18 cellular contexts compared by ENCODE assay signal in genomic region chrX:109511113-109511512, GRCh38. TPM values are rescaled to one million over a fixed set of nuclear protein-coding genes. Genes with fewer than 3 reads are reported as not detected.
DNase-seq lines count a peak whose midpoint lies in the region; ATAC-seq and TF ChIP-seq lines count a peak whose summit lies in the region.
"Had no signal": no experiment of that assay in that cellular context is flagged by ENCODE, and none has a peak within 500 bp of the region (broad histone marks: within the 10 kb centered on the region; RNA-seq: fewer than 3 reads in every experiment).

No MANE protein-coding gene starts in this region.

- POLR2A ChIA-PET in OCI-LY7 (lab: Charles Lee), result no interaction called here

- BruUV-seq in OCI-LY7 (replicated peaks; lab: Mats Ljungman, UMichigan), result no TSS peak

- no peaks in the 10 kb centered on the region for H3K36me3 Mint-ChIP-seq in naive B cell
- H3K36me3 Mint-ChIP-seq in stimulated activated memory B cell treated with anti-CD40 and anti-IgM and Interleukin-4, amounts not matched to agents 10 μg/mL and 1 μg/mL and 100 μg/mL, for 72 hours, result no peaks in the 10 kb centered on the region
- H3K36me3 Mint-ChIP-seq: CD8-positive, alpha-beta T cell had no signal

- H3K4me2 ChIP-seq in OCI-LY7 (ENCODE audit: low read length), result peak overlapping the region; percentile 26; the same call in 1 of the 2 replicates
- H3K4me2 ChIP-seq: A549, KMS-11 had no signal

- H2AFZ ChIP-seq in OCI-LY7 (ENCODE audit: low read length), result no peak overlapping the region

- ATAC-seq in GM18499 (IDR thresholded peaks at IDR 0.05; ENCODE audit: insufficient read depth, unreplicated experiment) (peak; percentile 65), HG03342 (IDR thresholded peaks at IDR 0.05; ENCODE audit: unreplicated experiment) (peak; percentile 62), naive B cell (ENCODE audit: low read depth in 2 of 2) (peak; percentile 28 to 49), HG03442 (IDR thresholded peaks at IDR 0.05; ENCODE audit: unreplicated experiment) (no peak)
- ATAC-seq in stimulated activated memory B cell treated with anti-CD40 and anti-IgM and Interleukin-4, amounts not matched to agents 10 μg/mL and 1 μg/mL and 100 μg/mL, for 72 hours, result no peak
- ATAC-seq: A549; CD8-positive, alpha-beta T cell; HepG2 had no signal

- H4K20me1 ChIP-seq in OCI-LY7 (ENCODE audit: insufficient read depth, low read length), result no peaks in the 10 kb centered on the region

- H3K9me3 Mint-ChIP-seq in naive B cell, result peaks cover 0 to 4% (median 2%) of the 10 kb centered on the region in 7 donors
- H3K9me3 Mint-ChIP-seq in stimulated activated memory B cell treated with anti-CD40 and anti-IgM and Interleukin-4, amounts not matched to agents 10 μg/mL and 1 μg/mL and 100 μg/mL, for 72 hours, result no peaks in the 10 kb centered on the region
- H3K9me3 Mint-ChIP-seq: CD8-positive, alpha-beta T cell had no signal

- H3K4me3 ChIP-seq in OCI-LY7 (ENCODE audit: low read depth, low read length, poor library complexity, severe bottlenecking), result no peak overlapping the region
- H3K4me3 ChIP-seq: A549 had no signal

- H3K9me2 ChIP-seq in OCI-LY7 (ENCODE audit: insufficient read depth, low read length), result no peaks in the 10 kb centered on the region

- H3K27me3 Mint-ChIP-seq in naive B cell, result peaks cover 9 to 25% (median 9%) of the 10 kb centered on the region in 3 donors
- peaks cover 16% of the 10 kb centered on the region for H3K27me3 Mint-ChIP-seq in stimulated activated memory B cell treated with anti-CD40 and anti-IgM and Interleukin-4, amounts not matched to agents 10 μg/mL and 1 μg/mL and 100 μg/mL, for 72 hours

- no peaks in the 10 kb centered on the region for H3K79me2 ChIP-seq in OCI-LY7 (ENCODE audit: insufficient read depth, low read depth, low read length)

- H3K27ac Mint-ChIP-seq in naive B cell, result peak overlapping the region in 1 of 6 donors; percentile 1
- no peak overlapping the region for H3K27ac Mint-ChIP-seq in stimulated activated memory B cell treated with anti-CD40 and anti-IgM and Interleukin-4, amounts not matched to agents 10 μg/mL and 1 μg/mL and 100 μg/mL, for 72 hours
- H3K27ac Mint-ChIP-seq: CD8-positive, alpha-beta T cell had no signal

- no peak overlapping the region for H3K27ac ChIP-seq in OCI-LY7 (ENCODE audit: low read depth, low read length, poor library complexity, severe bottlenecking)
- H3K27ac ChIP-seq: A549, C4-2B, KMS-11 had no signal

- TF ChIP-seq CTCF in OCI-LY7 (conservative IDR thresholded peaks at IDR 0.05; ENCODE audit: low read length), result no peak

- DNase-seq in OCI-LY7 (ENCODE audit: low spot score) (peak; percentile 22), naive B cell (no peak), DMS 273 treated with DMSO at 0.1 percent for 48 hours (lab: John Stamatoyannopoulos, UW) (no peak), iPS-NIHi11 (ENCODE audit: low spot score) (no peak)
- DNase-seq: BE2C; CD8-positive, alpha-beta T cell; COR-L47; DMS53; GF-D8 had no signal

- H3K4me1 Mint-ChIP-seq in naive B cell, result no peaks in the 10 kb centered on the region
- no peaks in the 10 kb centered on the region for H3K4me1 Mint-ChIP-seq in stimulated activated memory B cell treated with anti-CD40 and anti-IgM and Interleukin-4, amounts not matched to agents 10 μg/mL and 1 μg/mL and 100 μg/mL, for 72 hours

- intact Hi-C loops in OCI-LY7 (cut with micrococcal nuclease; ENCODE audit: unreplicated experiment), result no loop called here

- no peaks in the 10 kb centered on the region for H3K9me3 ChIP-seq in OCI-LY7 (ENCODE audit: low read length)
- H3K9me3 ChIP-seq: A549, BE2C had no signal

- H3K36me3 ChIP-seq in OCI-LY7 (ENCODE audit: insufficient read depth, low read length), result no peaks in the 10 kb centered on the region
- H3K36me3 ChIP-seq: BE2C had no signal

- no peak overlapping the region for H3K4me3 Mint-ChIP-seq in naive B cell
- H3K4me3 Mint-ChIP-seq in stimulated activated memory B cell treated with anti-CD40 and anti-IgM and Interleukin-4, amounts not matched to agents 10 μg/mL and 1 μg/mL and 100 μg/mL, for 72 hours, result no peak overlapping the region
- H3K4me3 Mint-ChIP-seq: CD8-positive, alpha-beta T cell had no signal

- peaks cover 10% of the 10 kb centered on the region for H3K4me1 ChIP-seq in OCI-LY7 (ENCODE audit: insufficient read depth, low read length, poor library complexity, severe bottlenecking)
- H3K4me1 ChIP-seq: A549, BE2C had no signal

- CTCF ChIA-PET in OCI-LY7 (lab: Charles Lee; ENCODE audit: unreplicated experiment), result no interaction called here

RNA-seq across cellular contexts. Expression of gene NXT2, which starts 25.5 kb away (rescaled TPM):
- total RNA-seq in OCI-LY7 (2014; rRNA removed; shearing (Covaris generic)), result 12.3 and 24.8 TPM in 2 replicates
- 19.0 and 22.3 TPM in 2 replicates for total RNA-seq in OCI-LY7 (2022)
- 10 to 100 TPM; 16.7 to 28.9 (median 23.3) TPM for polyA plus RNA-seq in naive B cell (ENCODE audit: low read depth in 6 of 6)

RNA-seq across cellular contexts. Expression of gene GUCY2F, which starts 29.2 kb away (rescaled TPM):
- total RNA-seq in OCI-LY7 (2014; rRNA removed; shearing (Covaris generic)), result not detected in 2 replicates
- total RNA-seq in OCI-LY7 (2022), result not detected in 2 replicates
- polyA plus RNA-seq in naive B cell (ENCODE audit: low read depth in 6 of 6), result not detected
- total RNA-seq: CD8-positive, alpha-beta T cell; H1; HepG2 had no signal
- polyA plus RNA-seq: A549 had no signal

Comparison
In these comparisons a context has a peak if more than half of its experiments do, and no peak if none do; other contexts are left out.
1. ATAC-seq: peak in GM18499 (single experiment), HG03342 (single experiment) and naive B cell (2 of 2); none in HG03442 (single experiment) and stimulated activated memory B cell treated with anti-CD40 and anti-IgM and Interleukin-4, amounts not matched to agents 10 μg/mL and 1 μg/mL and 100 μg/mL, for 72 hours (single experiment).